ENCODE assay signal across 1 cellular context in genomic region chr12:55996715-55997534, GRCh38.
A peak's percentile ranks its signal among the peaks of the same experiment; 100 is the strongest.
TF ChIP-seq lines count a peak whose summit lies in the region.

TSS of gene SUOX (plus strand) at chr12:55997276. CDS start at chr12:56002222, 4,946 bp downstream.

TF ChIP-seq in HepG2, 621 proteins besides CTCF, POLR2A, EP300 and RAD21 (continued from another document and continues in another):
- TF ChIP-seq ZNF232 (CRISPR knock-in tag; IDR thresholded peaks at IDR 0.05; ENCODE audit: borderline replicate concordance) (peak; percentile 56), ZNF75D (CRISPR knock-in tag; IDR thresholded peaks at IDR 0.05; ENCODE audit: borderline replicate concordance) (no peak), ZNF101 (CRISPR knock-in tag; IDR thresholded peaks at IDR 0.05; ENCODE audit: borderline replicate concordance, low read depth) (no peak), NR2F6 (IDR thresholded peaks at IDR 0.05) (no peak), NR2F6 (CRISPR knock-in tag; IDR thresholded peaks at IDR 0.05) (peak; percentile 19; the same call in 1 of the 2 replicates), KDM2A (CRISPR knock-in tag; IDR thresholded peaks at IDR 0.05; ENCODE audit: borderline replicate concordance, low read depth) (peak; percentile 93), AGO2 (optimal IDR thresholded peaks at IDR 0.05; ENCODE audit: low read depth, low read length) (peak; percentile 80), HNRNPLL (IDR thresholded peaks at IDR 0.05; ENCODE audit: low read depth, low read length, poor library complexity, severe bottlenecking) (peak; percentile 36), ZNF724P (CRISPR knock-in tag; IDR thresholded peaks at IDR 0.05; ENCODE audit: borderline replicate concordance) (no peak), FOXA1 (IDR thresholded peaks at IDR 0.05) (no peak), FOXA1 (CRISPR knock-in tag; IDR thresholded peaks at IDR 0.05) (no peak), ZNF839 (CRISPR knock-in tag; IDR thresholded peaks at IDR 0.05; ENCODE audit: borderline replicate concordance) (no peak), ZSCAN21 (CRISPR knock-in tag; IDR thresholded peaks at IDR 0.05; ENCODE audit: borderline replicate concordance) (no peak; the same call in 1 of the 2 replicates), ARID4A (CRISPR knock-in tag; IDR thresholded peaks at IDR 0.05; ENCODE audit: borderline replicate concordance) (peak; percentile 64; the same call in 1 of the 2 replicates), NR0B2 (CRISPR knock-in tag; IDR thresholded peaks at IDR 0.05) (no peak), STAT6 (CRISPR knock-in tag; IDR thresholded peaks at IDR 0.05; ENCODE audit: borderline replicate concordance) (no peak), CBX1 (IDR thresholded peaks at IDR 0.05; ENCODE audit: low read depth) (no peak), IKZF5 (CRISPR knock-in tag; IDR thresholded peaks at IDR 0.05) (peak; percentile 57; the same call in 1 of the 2 replicates), CBX2 (IDR thresholded peaks at IDR 0.05; ENCODE audit: low read depth, low read length) (no peak), CBX2 (CRISPR knock-in tag; IDR thresholded peaks at IDR 0.05; ENCODE audit: low read depth) (no peak), DNMT1 (CRISPR knock-in tag; IDR thresholded peaks at IDR 0.05) (no peak), ZNF329 (CRISPR knock-in tag; IDR thresholded peaks at IDR 0.05; ENCODE audit: low read depth) (no peak), MTF1 (CRISPR knock-in tag; IDR thresholded peaks at IDR 0.05) (peak; percentile 54; the same call in 1 of the 2 replicates), DDIT3 (CRISPR knock-in tag; IDR thresholded peaks at IDR 0.05) (no peak), ZNF646 (CRISPR knock-in tag; IDR thresholded peaks at IDR 0.05) (no peak), ZNF296 (CRISPR knock-in tag; conservative IDR thresholded peaks at IDR 0.05) (no peak), GTF3A (CRISPR knock-in tag; conservative IDR thresholded peaks at IDR 0.05) (no peak), ZNF276 (CRISPR knock-in tag; IDR thresholded peaks at IDR 0.05; ENCODE audit: low read depth) (peak; percentile 6; the same call in 1 of the 2 replicates), NFE2 (CRISPR knock-in tag; IDR thresholded peaks at IDR 0.05) (0 out of 2 replicates have a peak, but pooled peaks have one; percentile 6), CAMTA2 (CRISPR knock-in tag; IDR thresholded peaks at IDR 0.05; ENCODE audit: borderline replicate concordance) (no peak), GTF2F1 (IDR thresholded peaks at IDR 0.05; ENCODE audit: low read length) (no peak), ZNF282 (IDR thresholded peaks at IDR 0.05; ENCODE audit: partially characterized antibody) (no peak), ZBTB20 (CRISPR knock-in tag; IDR thresholded peaks at IDR 0.05; ENCODE audit: borderline replicate concordance, low read depth) (no peak; the same call in 1 of the 2 replicates), ELF4 (CRISPR knock-in tag; IDR thresholded peaks at IDR 0.05; ENCODE audit: borderline replicate concordance) (peak; percentile 7; the same call in 1 of the 2 replicates), HIC2 (CRISPR knock-in tag; IDR thresholded peaks at IDR 0.05; ENCODE audit: low read depth) (peak; percentile 34; the same call in 1 of the 2 replicates), PRDM4 (CRISPR knock-in tag; IDR thresholded peaks at IDR 0.05; ENCODE audit: borderline replicate concordance) (no peak), ZNF660 (CRISPR knock-in tag; IDR thresholded peaks at IDR 0.05; ENCODE audit: borderline replicate concordance, low read depth) (no peak), SSRP1 (CRISPR knock-in tag; IDR thresholded peaks at IDR 0.05) (no peak)
